In the genomic region with DNA sequence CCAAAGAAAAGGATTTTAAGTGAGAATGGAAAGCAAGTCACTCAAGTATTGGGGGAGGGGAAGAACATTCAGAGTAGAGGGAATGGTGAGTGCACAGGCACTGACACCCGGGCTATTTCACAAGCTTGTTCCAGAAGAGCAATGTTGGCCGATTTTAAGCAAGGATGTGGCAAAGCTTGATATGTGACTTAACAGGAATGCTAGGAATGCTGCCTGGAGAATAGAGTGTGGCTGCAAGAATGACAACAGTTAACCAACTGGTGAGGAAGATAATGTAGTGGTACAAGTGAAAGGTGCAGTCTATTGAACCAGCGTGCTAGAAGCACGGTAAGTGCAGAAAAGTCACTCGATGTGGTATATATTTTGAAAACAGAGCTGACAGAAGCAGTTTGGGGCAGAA, we compare ENCODE assay signal across 12 cellular contexts. TPM values are rescaled to one million over a fixed set of nuclear protein-coding genes. Genes with fewer than 3 reads are reported as not detected.
DNase-seq lines count a peak whose midpoint lies in the region; ATAC-seq, FAIRE-seq and TF ChIP-seq lines count a peak whose summit lies in the region.
"Had no signal": no experiment of that assay in that cellular context is flagged by ENCODE, and none has a peak within 500 bp of the region (broad histone marks: within the 10 kb centered on the region; RNA-seq: fewer than 3 reads in every experiment).

No MANE protein-coding gene starts in this region.

- H3K27me3 Mint-ChIP-seq in chondrocyte (ENCODE audit: low read depth): no peaks in the 10 kb centered on the region

- dilution Hi-C loops in keratinocyte (cut with MboI; ENCODE audit: extremely low pct_ligation_motif_present, low sequenced_read_pairs): loop anchor here (10.0 kb wide), 1 partner anchor 358 kb away; no protein-coding TSS in a partner anchor

- no peaks in the 10 kb centered on the region for H3K79me2 ChIP-seq in keratinocyte (ENCODE audit: control insufficient read depth, insufficient read depth, low read length)

- H3K9me1 ChIP-seq in keratinocyte (ENCODE audit: control insufficient read depth, extremely low read depth, insufficient read depth, low read length): no peaks in the 10 kb centered on the region

- H3K4me3 ChIP-seq in keratinocyte (ENCODE audit: control insufficient read depth in 2 of 3, extremely low read depth in 1 of 3, insufficient read depth in 2 of 3, low read depth in 1 of 3, low read length in 3 of 3): peak overlapping the region in 2 of 3 experiments; percentile 4 to 7
- H3K4me3 ChIP-seq: BLaER1 treated with 17β-estradiol and CSF1 and Interleukin-3, amounts not matched to agents 10 nM and 100 nM; coronary artery had no signal

- no peaks in the 10 kb centered on the region for H3K36me3 Mint-ChIP-seq in chondrocyte (ENCODE audit: low read depth)

- peaks cover 65% of the 10 kb centered on the region for H3K4me1 Mint-ChIP-seq in chondrocyte (ENCODE audit: low read depth)

- H3K9ac ChIP-seq in keratinocyte (ENCODE audit: control insufficient read depth, extremely low read depth, insufficient read depth, low read length): no peak overlapping the region
- H3K9ac ChIP-seq: BLaER1 treated with 17β-estradiol and CSF1 and Interleukin-3, amounts not matched to agents 10 nM and 100 nM had no signal

- DNase-seq in 8988T (peak; percentile 24), HT1080 (ENCODE audit: low read depth) (peak; percentile 92), chondrocyte (ENCODE audit: low spot score) (no peak), keratinocyte (ENCODE audit: low read depth, low spot score) (peak; percentile 80), omental fat pad (ENCODE audit: low spot score) (no peak)
- DNase-seq: activated CD8-positive, alpha-beta memory T cell treated with anti-CD3 and anti-CD28 coated beads for 24 hours; SHP77 treated with DMSO at 0.1 percent for 48 hours had no signal

- no peak overlapping the region for H3K4me3 Mint-ChIP-seq in chondrocyte (ENCODE audit: unreplicated experiment)

- no peak for ATAC-seq in HG02981 (IDR thresholded peaks at IDR 0.05; ENCODE audit: unreplicated experiment)
- ATAC-seq in GM21515 (IDR thresholded peaks at IDR 0.05; ENCODE audit: unreplicated experiment): no peak
- no peak for ATAC-seq in HG03342 (IDR thresholded peaks at IDR 0.05; ENCODE audit: unreplicated experiment)
- no peak for ATAC-seq in omental fat pad (ENCODE audit: low FRiP score)

- no peaks in the 10 kb centered on the region for H3K9me3 ChIP-seq in keratinocyte (ENCODE audit: control insufficient read depth, low read depth, low read length)
- H3K9me3 ChIP-seq: BLaER1 treated with 17β-estradiol and CSF1 and Interleukin-3, amounts not matched to agents 10 nM and 100 nM had no signal

- peak overlapping the region; percentile 50 for H2AFZ ChIP-seq in keratinocyte (ENCODE audit: control insufficient read depth, low read length)

- H4K20me1 ChIP-seq in keratinocyte (ENCODE audit: control insufficient read depth, extremely low read depth, insufficient read depth, low read length): no peaks in the 10 kb centered on the region
- H4K20me1 ChIP-seq: BLaER1 treated with 17β-estradiol and CSF1 and Interleukin-3, amounts not matched to agents 10 nM and 100 nM had no signal

- H3K36me3 ChIP-seq in keratinocyte (ENCODE audit: control insufficient read depth in 2 of 2, extremely low read depth in 1 of 2, insufficient read depth in 2 of 2, low read length in 2 of 2): no peaks in the 10 kb centered on the region
- H3K36me3 ChIP-seq: BLaER1 treated with 17β-estradiol and CSF1 and Interleukin-3, amounts not matched to agents 10 nM and 100 nM had no signal

- peak overlapping the region; percentile 11 for H3K27ac ChIP-seq in keratinocyte (ENCODE audit: control insufficient read depth, insufficient read depth, low read length)
- H3K27ac ChIP-seq: BLaER1 treated with 17β-estradiol and CSF1 and Interleukin-3, amounts not matched to agents 10 nM and 100 nM had no signal

- peak overlapping the region; percentile 91 for H3K27ac Mint-ChIP-seq in chondrocyte (ENCODE audit: unreplicated experiment)

- H3K9me3 Mint-ChIP-seq in chondrocyte (ENCODE audit: low read depth): no peaks in the 10 kb centered on the region

- no peaks in the 10 kb centered on the region for H3K27me3 ChIP-seq in keratinocyte (ENCODE audit: control insufficient read depth, extremely low read depth, insufficient read depth, low read length)
- H3K27me3 ChIP-seq: BLaER1 treated with 17β-estradiol and CSF1 and Interleukin-3, amounts not matched to agents 10 nM and 100 nM had no signal

- FAIRE-seq in keratinocyte (lab: Jason Lieb, UNC): peak; percentile 92

- H3K4me2 ChIP-seq in keratinocyte (ENCODE audit: control insufficient read depth, extremely low read depth, insufficient read depth, low read depth, low read length): peak overlapping the region; percentile 60

- no peak for TF ChIP-seq CTCF in chondrocyte (IDR thresholded peaks at IDR 0.05)
- no peak for TF ChIP-seq CTCF in keratinocyte (optimal IDR thresholded peaks at IDR 0.05 in 1 of 3, IDR thresholded peaks at IDR 0.05 in 1 of 3, conservative IDR thresholded peaks at IDR 0.05 in 1 of 3; ENCODE audit: extremely low read depth in 1 of 3, insufficient read depth in 2 of 3, low read length in 3 of 3)
- no peak for TF ChIP-seq CTCF in omental fat pad (IDR thresholded peaks at IDR 0.05)

- H3K4me1 ChIP-seq in keratinocyte (ENCODE audit: control insufficient read depth, extremely low read depth, insufficient read depth, low read length): peaks cover 52% of the 10 kb centered on the region

RNA-seq across cellular contexts. Expression of a gene that starts 6.2 kb away (rescaled TPM):
- 50.9 and 52.2 TPM in 2 replicates for total RNA-seq in HT1080 (2014; rRNA removed; shearing (Covaris generic))
- polyA plus RNA-seq in HT1080 (2015; cell fraction: cytosol; rRNA removed): 39.4 and 42.8 TPM in 2 replicates
- polyA plus RNA-seq in HT1080 (2015; cell fraction: nucleus; rRNA removed): 121 and 125 TPM in 2 replicates
- 1,151 to 1,607 TPM (median 1,574 TPM) in 3 replicates for total RNA-seq in chondrocyte
- polyA plus RNA-seq in keratinocyte: 10.4 to 14.7 TPM (median 12.8 TPM) in 3 replicates
- polyA plus RNA-seq in keratinocyte (2011; ENCODE audit: low read depth): 117 TPM
- polyA plus RNA-seq in keratinocyte (2011; cell fraction: cytosol; rRNA removed): 8.5 and 14.1 TPM in 2 replicates
- 32.3 and 35.1 TPM in 2 replicates for polyA plus RNA-seq in keratinocyte (2011; cell fraction: nucleus; rRNA removed)
- 30.0 and 53.1 TPM in 2 replicates for polyA plus RNA-seq in keratinocyte (2012; ENCODE audit: low replicate concordance)
- 8.4 to 10.0 TPM (median 9.7 TPM) in 3 replicates for polyA minus RNA-seq in keratinocyte
- polyA minus RNA-seq in keratinocyte (2011; cell fraction: cytosol; rRNA and poly(A)+ RNA removed): 10.9 TPM
- polyA minus RNA-seq in keratinocyte (2011; cell fraction: nucleus; rRNA and poly(A)+ RNA removed): 15.5 and 40.6 TPM in 2 replicates
- 100 to 1,000 TPM in 3 of 4 donors, 10 to 100 TPM in 1; 42.9 to 278 (median 225) TPM for total RNA-seq in omental fat pad

Comparison
In these comparisons a context has a peak if more than half of its experiments do, and no peak if none do; other contexts are left out.
1. DNase-seq: peak in 8988T (single experiment), HT1080 (single experiment) and keratinocyte (single experiment); none in chondrocyte (single experiment) and omental fat pad (single experiment).